ENCODE assay signal across 1 cellular context in the genomic region with DNA sequence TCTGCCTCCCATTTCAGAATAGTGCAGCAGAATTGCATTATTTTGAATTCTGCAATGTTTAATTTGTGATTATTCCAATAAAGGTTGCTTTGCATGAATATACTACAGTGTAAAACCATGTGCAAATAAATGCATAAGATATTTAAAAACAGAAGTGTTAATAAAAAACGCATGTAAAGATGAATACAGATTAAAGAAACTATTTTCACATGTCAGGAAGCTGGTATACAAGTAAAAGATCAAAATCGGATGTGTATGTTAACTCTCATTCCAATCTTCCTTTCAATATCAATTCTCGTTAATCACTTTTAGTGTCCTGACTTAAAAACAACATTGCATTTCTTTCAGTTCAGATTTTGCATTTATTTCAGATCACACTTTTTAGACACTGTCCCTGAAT.
TF ChIP-seq lines count a peak whose summit lies in the region.

No MANE protein-coding gene starts in this region.

TF ChIP-seq in HepG2, 621 proteins besides CTCF, POLR2A, EP300 and RAD21:
- TF ChIP-seq RBFOX2 (IDR thresholded peaks at IDR 0.05; ENCODE audit: low read depth, low read length) = peak; percentile 71
- TF ChIP-seq TCF7L2 (IDR thresholded peaks at IDR 0.05; ENCODE audit: low read depth, low read length) = 0 out of 2 replicates have a peak, but pooled peaks have one; percentile 36
- TF ChIP-seq, protein P1, sequence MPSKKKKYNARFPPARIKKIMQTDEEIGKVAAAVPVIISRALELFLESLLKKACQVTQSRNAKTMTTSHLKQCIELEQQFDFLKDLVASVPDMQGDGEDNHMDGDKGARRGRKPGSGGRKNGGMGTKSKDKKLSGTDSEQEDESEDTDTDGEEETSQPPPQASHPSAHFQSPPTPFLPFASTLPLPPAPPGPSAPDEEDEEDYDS (CRISPR knock-in tag; IDR thresholded peaks at IDR 0.05) = no peak
- peak; percentile 54 for TF ChIP-seq AGO2 (optimal IDR thresholded peaks at IDR 0.05; ENCODE audit: low read depth, low read length)
- TF ChIP-seq POLR2AphosphoS5 (IDR thresholded peaks at IDR 0.05; ENCODE audit: low read depth, low read length) = 0 out of 2 replicates have a peak, but pooled peaks have one; percentile 9
- TF ChIP-seq ZNF12 (CRISPR knock-in tag; IDR thresholded peaks at IDR 0.05) = no peak
